Comparison of ENCODE assay signal across 8 cellular contexts in the genomic region with DNA sequence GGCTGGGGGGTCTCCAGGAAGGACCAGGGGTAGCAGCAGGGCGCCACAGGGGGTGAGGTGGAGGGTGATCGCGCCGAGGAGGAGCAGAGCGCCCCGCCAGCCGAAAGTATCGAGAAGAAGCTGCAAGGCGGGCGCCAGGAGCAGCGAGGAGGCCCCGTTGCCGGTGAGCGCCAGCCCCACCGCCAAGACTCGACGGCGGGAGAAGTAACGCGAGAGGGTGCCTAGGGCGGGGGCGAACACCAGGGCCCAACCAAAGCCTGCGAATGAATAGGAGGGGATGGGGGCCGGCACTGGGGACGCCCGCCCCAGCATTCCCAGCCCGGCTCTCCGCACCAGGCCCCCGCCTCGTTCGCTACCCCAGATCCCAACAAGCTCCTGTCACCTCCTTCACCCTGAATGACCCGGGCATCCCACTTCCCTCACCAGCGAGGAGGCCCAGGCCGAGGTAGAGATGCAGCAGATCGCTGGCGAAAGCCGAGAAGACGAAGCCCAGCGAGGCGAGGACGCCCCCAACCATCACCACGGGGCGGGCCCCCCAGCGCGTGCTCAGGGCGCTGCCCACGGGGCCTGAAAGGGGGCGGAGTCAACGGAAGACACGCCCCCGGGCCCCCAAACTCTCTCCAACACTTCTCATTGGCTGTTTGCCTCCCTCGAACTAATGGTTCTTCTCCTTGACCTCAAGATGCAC. TPM values are rescaled to one million over a fixed set of nuclear protein-coding genes. Genes with fewer than 3 reads are reported as not detected.
DNase-seq lines count a peak whose midpoint lies in the region; ATAC-seq and TF ChIP-seq lines count a peak whose summit lies in the region.

No MANE protein-coding gene starts in this region.

- H3K27me3 Mint-ChIP-seq in activated CD8-positive, alpha-beta T cell treated with anti-CD3 and anti-CD28 coated beads, Interleukin-2, amount 10 ng/mL, durations not matched to agents 7 days and 5 days (ENCODE audit: low read depth), result peaks cover 8% of the 10 kb centered on the region

- H3K4me1 Mint-ChIP-seq in activated CD8-positive, alpha-beta T cell treated with anti-CD3 and anti-CD28 coated beads, Interleukin-2, amount 10 ng/mL, durations not matched to agents 7 days and 5 days (ENCODE audit: low read depth), result peaks cover 57% of the 10 kb centered on the region

- peak overlapping the region; percentile 26 to 70 (median 64) for H3K4me3 ChIP-seq in esophagus squamous epithelium
- H3K4me3 ChIP-seq in psoas muscle, result peak overlapping the region; percentile 60

- H3K27me3 ChIP-seq in esophagus squamous epithelium (peaks cover 0 to 30% (median 2%) of the 10 kb centered on the region in 4 donors), psoas muscle (ENCODE audit: insufficient read depth in 3 of 3, low read length in 2 of 3) (peaks cover 0 to 29% (median 12%) of the 10 kb centered on the region in 3 donors)

- 9 to 13% methylated on average over 17 to 25 of the region's 52 CpGs for WGBS in esophagus squamous epithelium, 2 donors
- 17 to 21% (median 21%) methylated on average over 42 to 52 of the region's 52 CpGs for WGBS in psoas muscle, 3 donors

- intact Hi-C loops in esophagus squamous epithelium (cut with DNase I), result no loop called here
- intact Hi-C loops in psoas muscle (cut with DNase I), result no loop called here

- no peak for TF ChIP-seq CTCF in esophagus squamous epithelium (IDR thresholded peaks at IDR 0.05)
- no peak for TF ChIP-seq CTCF in psoas muscle (IDR thresholded peaks at IDR 0.05)

- H3K9me3 ChIP-seq in esophagus squamous epithelium (no peaks in the 10 kb centered on the region), psoas muscle (no peaks in the 10 kb centered on the region)

- ATAC-seq in activated CD8-positive, alpha-beta T cell treated with anti-CD3 and anti-CD28 coated beads, Interleukin-2, amount 10 ng/mL, durations not matched to agents 7 days and 5 days, result peak; percentile 38
- ATAC-seq in psoas muscle, result no peak
- ATAC-seq in GM18870 (IDR thresholded peaks at IDR 0.05; ENCODE audit: unreplicated experiment), result no peak
- no peak for ATAC-seq in GM21825 (IDR thresholded peaks at IDR 0.05; ENCODE audit: unreplicated experiment)
- no peak for ATAC-seq in GM18867 (IDR thresholded peaks at IDR 0.05; ENCODE audit: unreplicated experiment)

- peak overlapping the region; percentile 72 for H3K27ac Mint-ChIP-seq in activated CD8-positive, alpha-beta T cell treated with anti-CD3 and anti-CD28 coated beads, Interleukin-2, amount 10 ng/mL, durations not matched to agents 7 days and 5 days

- H3K4me3 Mint-ChIP-seq in activated CD8-positive, alpha-beta T cell treated with anti-CD3 and anti-CD28 coated beads, Interleukin-2, amount 10 ng/mL, durations not matched to agents 7 days and 5 days, result peak overlapping the region; percentile 58

- peak in 1 of 4 donors; percentile 16 for TF ChIP-seq POLR2A in esophagus squamous epithelium (IDR thresholded peaks at IDR 0.05)

- H3K36me3 ChIP-seq in esophagus squamous epithelium (no peaks in the 10 kb centered on the region), psoas muscle (ENCODE audit: insufficient read depth in 1 of 2, low read depth in 1 of 2) (no peaks in the 10 kb centered on the region)

- CTCF ChIA-PET in activated CD8-positive, alpha-beta T cell treated with anti-CD3 and anti-CD28 coated beads, Interleukin-2, amount 10 ng/mL, durations not matched to agents 7 days and 5 days (lab: Charles Lee), result interaction anchor here (1.0 to 2.8 kb wide), 5 partner anchors 21 to 135 kb away, joined by 3 to 12 read pairs (median 5); no protein-coding TSS in a partner anchor

- H3K4me1 ChIP-seq in esophagus squamous epithelium (peaks cover 30 to 77% (median 34%) of the 10 kb centered on the region in 3 donors), psoas muscle (peaks cover 21% of the 10 kb centered on the region)

- POLR2A ChIA-PET in activated CD8-positive, alpha-beta T cell treated with anti-CD3 and anti-CD28 coated beads, Interleukin-2, amount 10 ng/mL, durations not matched to agents 7 days and 5 days (lab: Charles Lee), result interaction anchor here (1.0 kb wide), 1 partner anchor 19 kb away, joined by 3 read pairs; no protein-coding TSS in a partner anchor

- DNase-seq in COLO668 (lab: John Stamatoyannopoulos, UW; ENCODE audit: unreplicated experiment) (peak; percentile 39), esophagus squamous epithelium (lab: John Stamatoyannopoulos, UW) (no peak), psoas muscle (no peak), NCI-H2227 treated with DMSO at 0.1 percent for 48 hours (lab: John Stamatoyannopoulos, UW) (no peak)
- peak; percentile 53 for DNase-seq in activated CD8-positive, alpha-beta T cell treated with anti-CD3 and anti-CD28 coated beads, Interleukin-2, amount 10 ng/mL, durations not matched to agents 7 days and 5 days

- H3K27ac ChIP-seq in esophagus squamous epithelium (peak overlapping the region; percentile 49 to 89 (median 70)), psoas muscle (no peak overlapping the region)

- H3K36me3 Mint-ChIP-seq in activated CD8-positive, alpha-beta T cell treated with anti-CD3 and anti-CD28 coated beads, Interleukin-2, amount 10 ng/mL, durations not matched to agents 7 days and 5 days (ENCODE audit: low read depth), result peaks cover 18% of the 10 kb centered on the region

- H3K9me3 Mint-ChIP-seq in activated CD8-positive, alpha-beta T cell treated with anti-CD3 and anti-CD28 coated beads, Interleukin-2, amount 10 ng/mL, durations not matched to agents 7 days and 5 days (ENCODE audit: insufficient read depth), result no peaks in the 10 kb centered on the region

RNA-seq across cellular contexts. Expression of a gene that starts 1.2 kb away (rescaled TPM):
- under 1 TPM; 0.34 to 0.39 TPM for total RNA-seq in activated CD8-positive, alpha-beta T cell treated with anti-CD3 and anti-CD28 coated beads, Interleukin-2, amount 10 ng/mL, durations not matched to agents 7 days and 5 days
- total RNA-seq in esophagus squamous epithelium, result 1 to 10 TPM in 1 of 4 donors, under 1 TPM in 2, not detected in 1; 0.56 to 2.1 (median 0.72) TPM
- total RNA-seq in psoas muscle, result under 1 TPM in 2 of 4 donors, not detected in 2; 0.36 to 0.42 TPM
- polyA plus RNA-seq in psoas muscle, result 1 to 10 TPM in 1 of 3 donors, under 1 TPM in 2; 0.34 to 1.2 (median 0.77) TPM

RNA-seq across cellular contexts. Expression of a gene that starts 6.8 kb away (rescaled TPM):
- total RNA-seq in activated CD8-positive, alpha-beta T cell treated with anti-CD3 and anti-CD28 coated beads, Interleukin-2, amount 10 ng/mL, durations not matched to agents 7 days and 5 days, result 10 to 100 TPM; 14.8 to 15.0 TPM
- total RNA-seq in esophagus squamous epithelium, result 1 to 10 TPM; 2.7 to 5.6 (median 3.6) TPM
- 1 to 10 TPM in 1 of 4 donors, under 1 TPM in 3; 0.57 to 1.5 (median 0.72) TPM for total RNA-seq in psoas muscle
- under 1 TPM; 0.17 to 0.40 (median 0.40) TPM for polyA plus RNA-seq in psoas muscle

RNA-seq across cellular contexts. Expression of a gene that starts 19.8 kb away (rescaled TPM):
- total RNA-seq in activated CD8-positive, alpha-beta T cell treated with anti-CD3 and anti-CD28 coated beads, Interleukin-2, amount 10 ng/mL, durations not matched to agents 7 days and 5 days, result under 1 TPM; 0.47 to 0.63 TPM
- total RNA-seq in esophagus squamous epithelium (1 to 10 TPM in 1 of 4 donors, under 1 TPM in 3; 0.15 to 1.9 (median 0.67) TPM), psoas muscle (10 to 100 TPM in 2 of 4 donors, 1 to 10 TPM in 2; 6.1 to 11.9 (median 10.1) TPM)
- 1 to 10 TPM; 2.0 to 4.4 (median 4.3) TPM for polyA plus RNA-seq in psoas muscle

RNA-seq across cellular contexts. Expression of a gene that starts 30.2 kb away (rescaled TPM):
- 100 to 1,000 TPM; 104 to 116 TPM for total RNA-seq in activated CD8-positive, alpha-beta T cell treated with anti-CD3 and anti-CD28 coated beads, Interleukin-2, amount 10 ng/mL, durations not matched to agents 7 days and 5 days
- total RNA-seq in esophagus squamous epithelium (100 to 1,000 TPM in 3 of 4 donors, 10 to 100 TPM in 1; 96.1 to 173 (median 137) TPM), psoas muscle (100 to 1,000 TPM; 113 to 148 (median 139) TPM)
- 100 to 1,000 TPM; 233 to 321 (median 236) TPM for polyA plus RNA-seq in psoas muscle

RNA-seq across cellular contexts. Expression of a gene that starts 37.4 kb away (rescaled TPM):
- not detected for total RNA-seq in activated CD8-positive, alpha-beta T cell treated with anti-CD3 and anti-CD28 coated beads, Interleukin-2, amount 10 ng/mL, durations not matched to agents 7 days and 5 days
- total RNA-seq in esophagus squamous epithelium (10 to 100 TPM in 1 of 4 donors, 1 to 10 TPM in 1, under 1 TPM in 2; 0.40 to 10.6 (median 4.0) TPM), psoas muscle (1 to 10 TPM; 1.9 to 4.9 (median 2.4) TPM)
- polyA plus RNA-seq in psoas muscle, result 1 to 10 TPM in 1 of 3 donors, under 1 TPM in 2; 0.69 to 2.4 (median 0.87) TPM

Comparison
In these comparisons a context has a peak if more than half of its experiments do, and no peak if none do; other contexts are left out.
1. DNase-seq: peak in COLO668 (single experiment) and activated CD8-positive, alpha-beta T cell treated with anti-CD3 and anti-CD28 coated beads, Interleukin-2, amount 10 ng/mL, durations not matched to agents 7 days and 5 days (single experiment); none in esophagus squamous epithelium (single experiment), psoas muscle (0 of 2) and NCI-H2227 treated with DMSO at 0.1 percent for 48 hours (single experiment).